Comparison of ENCODE assay signal across 1 cellular context in the genomic region with DNA sequence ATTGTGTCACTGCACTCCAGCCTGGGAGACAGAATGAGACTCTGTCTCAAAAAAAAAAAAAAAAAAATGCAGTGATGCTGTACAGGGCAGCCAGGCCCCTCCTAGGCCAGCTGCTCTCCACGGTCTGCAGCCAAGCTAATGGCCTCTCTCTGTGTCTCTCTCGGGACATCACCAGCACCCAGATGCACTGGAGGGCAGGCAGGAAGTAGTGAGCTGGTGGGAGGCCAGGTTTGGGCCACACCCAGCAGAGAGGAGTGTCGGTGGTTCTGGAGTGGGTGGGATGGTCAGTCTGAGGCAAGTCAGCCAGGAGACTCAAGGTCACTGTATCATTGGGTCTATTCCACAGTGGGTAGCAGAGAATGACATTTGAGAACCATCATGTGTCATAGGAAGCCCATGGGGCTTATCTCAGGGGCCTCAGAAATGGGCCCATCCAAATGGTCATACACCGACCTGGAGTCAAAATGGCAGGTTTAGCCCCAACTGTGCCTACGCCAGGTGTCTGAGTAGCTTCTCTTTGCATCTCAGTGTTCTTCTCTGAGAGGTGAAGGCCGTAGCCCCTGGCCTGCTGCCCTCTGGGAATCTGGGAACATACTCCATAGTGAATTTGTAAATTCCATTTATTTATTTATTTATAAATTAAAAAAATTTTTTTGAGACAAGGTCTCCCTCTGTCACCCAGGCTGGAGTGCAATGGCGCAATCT.
TF ChIP-seq lines count a peak whose summit lies in the region.

No MANE protein-coding gene starts in this region.

TF ChIP-seq in K562, 482 proteins besides CTCF, POLR2A, EP300 and RAD21:
- TF ChIP-seq RFX1 (IDR thresholded peaks at IDR 0.05) (no peak), MLX (CRISPR knock-in tag; conservative IDR thresholded peaks at IDR 0.05) (no peak), ZNF431 (CRISPR knock-in tag; IDR thresholded peaks at IDR 0.05) (no peak), MED1 (CRISPR knock-in tag; IDR thresholded peaks at IDR 0.05; ENCODE audit: borderline replicate concordance) (no peak), ZNF57 (CRISPR knock-in tag; IDR thresholded peaks at IDR 0.05) (no peak), RHOXF2B (CRISPR knock-in tag; conservative IDR thresholded peaks at IDR 0.05) (no peak), U2AF2 (optimal IDR thresholded peaks at IDR 0.05; ENCODE audit: low read depth, low read length) (no peak), SREBF1 (IDR thresholded peaks at IDR 0.05; ENCODE audit: borderline replicate concordance, low read depth, low read length) (no peak), ILF3 (IDR thresholded peaks at IDR 0.05; ENCODE audit: borderline replicate concordance) (no peak), PHF8 (IDR thresholded peaks at IDR 0.05; ENCODE audit: borderline replicate concordance, low read length) (no peak), CBX3 (IDR thresholded peaks at IDR 0.05; ENCODE audit: borderline replicate concordance in 1 of 2, low read length in 2 of 2) (no peak), CXXC5 (CRISPR knock-in tag; IDR thresholded peaks at IDR 0.05) (no peak), RERE (CRISPR knock-in tag; IDR thresholded peaks at IDR 0.05; ENCODE audit: borderline replicate concordance) (no peak)
- TF ChIP-seq, protein P1, sequence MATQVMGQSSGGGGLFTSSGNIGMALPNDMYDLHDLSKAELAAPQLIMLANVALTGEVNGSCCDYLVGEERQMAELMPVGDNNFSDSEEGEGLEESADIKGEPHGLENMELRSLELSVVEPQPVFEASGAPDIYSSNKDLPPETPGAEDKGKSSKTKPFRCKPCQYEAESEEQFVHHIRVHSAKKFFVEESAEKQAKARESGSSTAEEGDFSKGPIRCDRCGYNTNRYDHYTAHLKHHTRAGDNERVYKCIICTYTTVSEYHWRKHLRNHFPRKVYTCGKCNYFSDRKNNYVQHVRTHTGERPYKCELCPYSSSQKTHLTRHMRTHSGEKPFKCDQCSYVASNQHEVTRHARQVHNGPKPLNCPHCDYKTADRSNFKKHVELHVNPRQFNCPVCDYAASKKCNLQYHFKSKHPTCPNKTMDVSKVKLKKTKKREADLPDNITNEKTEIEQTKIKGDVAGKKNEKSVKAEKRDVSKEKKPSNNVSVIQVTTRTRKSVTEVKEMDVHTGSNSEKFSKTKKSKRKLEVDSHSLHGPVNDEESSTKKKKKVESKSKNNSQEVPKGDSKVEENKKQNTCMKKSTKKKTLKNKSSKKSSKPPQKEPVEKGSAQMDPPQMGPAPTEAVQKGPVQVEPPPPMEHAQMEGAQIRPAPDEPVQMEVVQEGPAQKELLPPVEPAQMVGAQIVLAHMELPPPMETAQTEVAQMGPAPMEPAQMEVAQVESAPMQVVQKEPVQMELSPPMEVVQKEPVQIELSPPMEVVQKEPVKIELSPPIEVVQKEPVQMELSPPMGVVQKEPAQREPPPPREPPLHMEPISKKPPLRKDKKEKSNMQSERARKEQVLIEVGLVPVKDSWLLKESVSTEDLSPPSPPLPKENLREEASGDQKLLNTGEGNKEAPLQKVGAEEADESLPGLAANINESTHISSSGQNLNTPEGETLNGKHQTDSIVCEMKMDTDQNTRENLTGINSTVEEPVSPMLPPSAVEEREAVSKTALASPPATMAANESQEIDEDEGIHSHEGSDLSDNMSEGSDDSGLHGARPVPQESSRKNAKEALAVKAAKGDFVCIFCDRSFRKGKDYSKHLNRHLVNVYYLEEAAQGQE (CRISPR knock-in tag; IDR thresholded peaks at IDR 0.05; ENCODE audit: low read depth) = no peak
